In genomic region chr19:36214388-36215275, GRCh38 we compare ENCODE assay signal across 8 cellular contexts. TPM values are rescaled to one million over a fixed set of nuclear protein-coding genes. Genes with fewer than 3 reads are reported as not detected.
DNase-seq lines count a peak whose midpoint lies in the region; ATAC-seq, FAIRE-seq and TF ChIP-seq lines count a peak whose summit lies in the region.

Gene ZNF146 (plus strand): TSS chr19:36215106. CDS start chr19:36236441, 21,335 bp downstream.
Gene ZNF565 (minus strand): TSS chr19:36214665. CDS start chr19:36201985, 12,680 bp downstream.

- H3K4me3 ChIP-seq in mesendoderm (ENCODE audit: low read length) = peak within 1 kb of the TSS; percentile 52

- H3K18ac ChIP-seq in mesendoderm (ENCODE audit: low read length) = peak within 1 kb of the TSS; percentile 81

- peak within 1 kb of the TSS; percentile 99 for H3K56ac ChIP-seq in mesendoderm (ENCODE audit: low read length)

- peak; percentile 84 for FAIRE-seq in HTR-8/SVneo (lab: Jason Lieb, UNC)
- FAIRE-seq in endometrium (lab: Jason Lieb, UNC) = peak; percentile 91

- no peak within 1 kb of the TSS for H2BK120ac ChIP-seq in mesendoderm (ENCODE audit: low read depth, low read length)

- peaks cover 6% of the 10 kb centered on the region for H3K79me1 ChIP-seq in mesendoderm (ENCODE audit: low read length)

- no peak within 1 kb of the TSS for H4K8ac ChIP-seq in mesendoderm (ENCODE audit: low read depth, low read length)

- peak within 1 kb of the TSS; percentile 94 for H3K9ac ChIP-seq in mesendoderm (ENCODE audit: low read length)

- H3K9me3 Mint-ChIP-seq in Calu3 (ENCODE audit: low read depth, unreplicated experiment) = peaks cover 7% of the 10 kb centered on the region
- peaks cover 6% of the 10 kb centered on the region for H3K9me3 Mint-ChIP-seq in activated CD8-positive, alpha-beta memory T cell treated with anti-CD3 and anti-CD28 coated beads, Interleukin-2, amount 10 ng/mL, durations not matched to agents 7 days and 5 days (ENCODE audit: low read depth)

- H3K36me3 ChIP-seq in mesendoderm (ENCODE audit: control insufficient read depth, insufficient read depth, low read length) = no peaks in the 10 kb centered on the region

- peaks cover 3% of the 10 kb centered on the region for H3K4me1 ChIP-seq in mesendoderm (ENCODE audit: control insufficient read depth, low read depth, low read length)

- peak; percentile 97 for DNase-seq in Calu3
- peak; percentile 97 for DNase-seq in HTR-8/SVneo (ENCODE audit: insufficient read length, low spot score)
- peak; percentile 98 for DNase-seq in NOMO-1 treated with DMSO at 0.1 percent for 48 hours (lab: John Stamatoyannopoulos, UW; ENCODE audit: unreplicated experiment)
- peak; percentile 99 for DNase-seq in activated CD8-positive, alpha-beta memory T cell treated with anti-CD3 and anti-CD28 coated beads, Interleukin-2, amount 10 ng/mL, durations not matched to agents 7 days and 5 days
- peak; percentile 100 for DNase-seq in mesendoderm
- DNase-seq in stimulated activated CD8-positive, alpha-beta memory T cell treated with anti-CD3 and anti-CD28 coated beads, Interleukin-12 subunit alpha, Interleukin-12 subunit beta, amount 100 ng/mL, for 4 hours (ENCODE audit: low read depth) = peak; percentile 89

- peak within 1 kb of the TSS; percentile 95 for H3K4ac ChIP-seq in mesendoderm (ENCODE audit: low read depth, low read length)

- no CpG with 5 or more reads among the region's 73 CpGs for WGBS in mesendoderm (ENCODE audit: extremely low coverage, insufficient coverage, low lambda C conversion rate)

- peak within 1 kb of the TSS; percentile 70 for H2BK5ac ChIP-seq in mesendoderm (ENCODE audit: low read length)

- peak within 1 kb of the TSS; percentile 96 for H3K4me2 ChIP-seq in mesendoderm (ENCODE audit: low read length)

- intact Hi-C loops in Calu3 (cut with micrococcal nuclease; ENCODE audit: unreplicated experiment) = loop anchor here (5.0 kb wide), 1 partner anchor 473 kb away; the partner anchor contains the start of gene ZNF567

- H3K23ac ChIP-seq in mesendoderm (ENCODE audit: low read length) = no peak within 1 kb of the TSS

- H3K27me3 Mint-ChIP-seq in Calu3 (ENCODE audit: unreplicated experiment) = no peaks in the 10 kb centered on the region
- H3K27me3 Mint-ChIP-seq in activated CD8-positive, alpha-beta memory T cell treated with anti-CD3 and anti-CD28 coated beads, Interleukin-2, amount 10 ng/mL, durations not matched to agents 7 days and 5 days = no peaks in the 10 kb centered on the region

- peak within 1 kb of the TSS; percentile 2 for H4K5ac ChIP-seq in mesendoderm (ENCODE audit: low read length)

- BruUV-seq in Calu3 (replicated peaks; lab: Mats Ljungman, UMichigan) = no TSS peak

- no peak within 1 kb of the TSS for H3K27ac Mint-ChIP-seq in Calu3 (ENCODE audit: unreplicated experiment)
- no peak within 1 kb of the TSS for H3K27ac Mint-ChIP-seq in activated CD8-positive, alpha-beta memory T cell treated with anti-CD3 and anti-CD28 coated beads, Interleukin-2, amount 10 ng/mL, durations not matched to agents 7 days and 5 days

- peak within 1 kb of the TSS; percentile 72 for H3K27ac ChIP-seq in mesendoderm (ENCODE audit: low read depth, low read length)

- H3K27me3 ChIP-seq in mesendoderm (ENCODE audit: insufficient read depth, low read length, poor library complexity) = no peaks in the 10 kb centered on the region

- no peak within 1 kb of the TSS for H3K4me3 Mint-ChIP-seq in Calu3 (ENCODE audit: low read depth, unreplicated experiment)
- H3K4me3 Mint-ChIP-seq in activated CD8-positive, alpha-beta memory T cell treated with anti-CD3 and anti-CD28 coated beads, Interleukin-2, amount 10 ng/mL, durations not matched to agents 7 days and 5 days = no peak within 1 kb of the TSS

- no peak within 1 kb of the TSS for H2BK15ac ChIP-seq in mesendoderm (replicated peaks; ENCODE audit: low read depth)

- H3K4me1 Mint-ChIP-seq in Calu3 (ENCODE audit: low read depth, unreplicated experiment) = no peaks in the 10 kb centered on the region
- H3K4me1 Mint-ChIP-seq in activated CD8-positive, alpha-beta memory T cell treated with anti-CD3 and anti-CD28 coated beads, Interleukin-2, amount 10 ng/mL, durations not matched to agents 7 days and 5 days = peaks cover 20% of the 10 kb centered on the region

- no peak for TF ChIP-seq CTCF in Calu3 (IDR thresholded peaks at IDR 0.05; ENCODE audit: unreplicated experiment)

- peaks cover 45% of the 10 kb centered on the region for H3K79me2 ChIP-seq in mesendoderm (ENCODE audit: control insufficient read depth, insufficient read depth, low read length)

- peak within 1 kb of the TSS; percentile 52 for H2AK5ac ChIP-seq in mesendoderm (ENCODE audit: low read length)

- CTCF ChIA-PET in Calu3 (lab: Charles Lee) = interaction anchor here (0.8 to 1.2 kb wide), 3 partner anchors 10 to 224 kb away, joined by 4 to 6 read pairs (median 4); no protein-coding TSS in a partner anchor
- CTCF ChIA-PET in activated CD8-positive, alpha-beta memory T cell treated with anti-CD3 and anti-CD28 coated beads, Interleukin-2, amount 10 ng/mL, durations not matched to agents 7 days and 5 days (lab: Charles Lee) = interaction anchor here (0.8 to 1.9 kb wide), 5 partner anchors 11 to 863 kb away, joined by 3 to 21 read pairs (median 3); partner anchors contain the start of gene ZNF420

- H3K36me3 Mint-ChIP-seq in Calu3 (ENCODE audit: insufficient read depth, unreplicated experiment) = peaks cover 30% of the 10 kb centered on the region
- H3K36me3 Mint-ChIP-seq in activated CD8-positive, alpha-beta memory T cell treated with anti-CD3 and anti-CD28 coated beads, Interleukin-2, amount 10 ng/mL, durations not matched to agents 7 days and 5 days = peaks cover 24% of the 10 kb centered on the region

- peak; percentile 89 for ATAC-seq in GM21390 (IDR thresholded peaks at IDR 0.05; ENCODE audit: unreplicated experiment)
- ATAC-seq in activated CD8-positive, alpha-beta memory T cell treated with anti-CD3 and anti-CD28 coated beads, Interleukin-2, amount 10 ng/mL, durations not matched to agents 7 days and 5 days = peak; percentile 93

RNA-seq across cellular contexts. Expression of gene ZNF146, which starts in this region (rescaled TPM):
- 112 and 123 TPM in 2 replicates for total RNA-seq in Calu3 (2022)
- 10 to 100 TPM; 55.1 to 75.6 TPM for total RNA-seq in activated CD8-positive, alpha-beta memory T cell treated with anti-CD3 and anti-CD28 coated beads, Interleukin-2, amount 10 ng/mL, durations not matched to agents 7 days and 5 days
- 134 TPM for polyA plus RNA-seq in mesendoderm (2013, experiment 1 of 2)
- 131 TPM for polyA plus RNA-seq in mesendoderm (2013, experiment 2 of 2)

RNA-seq across cellular contexts. Expression of gene ZNF565, which starts in this region (rescaled TPM):
- 6.3 and 6.7 TPM in 2 replicates for total RNA-seq in Calu3 (2022)
- total RNA-seq in activated CD8-positive, alpha-beta memory T cell treated with anti-CD3 and anti-CD28 coated beads, Interleukin-2, amount 10 ng/mL, durations not matched to agents 7 days and 5 days = 1 to 10 TPM; 1.6 to 2.3 TPM
- polyA plus RNA-seq in mesendoderm (2013, experiment 1 of 2) = 2.3 TPM
- 1.9 TPM for polyA plus RNA-seq in mesendoderm (2013, experiment 2 of 2)

Comparison
In these comparisons a context has a peak if more than half of its experiments do, and no peak if none do; other contexts are left out.
1. Peak in every context shown above with its lines: DNase-seq, ATAC-seq, H3K4me3 ChIP-seq and H3K27ac ChIP-seq.